20 cellular contexts compared by ENCODE assay signal in the genomic region with DNA sequence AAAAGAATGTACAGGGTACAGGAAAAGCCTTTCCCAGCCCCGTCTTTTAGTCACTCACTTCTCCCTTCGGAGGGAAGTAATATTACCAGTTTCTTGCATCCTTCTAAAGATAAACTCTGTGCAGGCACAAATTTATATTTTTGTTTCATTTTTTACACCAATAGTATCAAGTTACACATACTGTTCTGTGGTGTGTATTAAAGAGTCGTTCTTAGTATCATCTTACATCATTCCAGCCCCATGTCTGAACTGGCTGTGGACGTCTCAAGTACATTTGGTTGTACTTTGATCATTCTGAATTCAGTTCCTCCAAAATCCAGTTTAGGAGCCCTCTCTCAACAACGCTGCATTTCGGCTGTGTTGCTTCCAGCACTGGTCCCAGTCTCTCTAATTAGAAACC.
A peak's percentile ranks its signal among the peaks of the same experiment; 100 is the strongest.
DNase-seq lines count a peak whose midpoint lies in the region; TF ChIP-seq lines count a peak whose summit lies in the region.
"Had no signal": no experiment of that assay in that cellular context is flagged by ENCODE, and none has a peak within 500 bp of the region (broad histone marks: within the 10 kb centered on the region; RNA-seq: fewer than 3 reads in every experiment).

No MANE protein-coding gene starts in this region.

- H3K9ac ChIP-seq in SK-N-MC (ENCODE audit: insufficient read length) = no peak overlapping the region

- H3K27ac ChIP-seq in SK-N-MC (peak overlapping the region; percentile 61), dorsolateral prefrontal cortex (no peak overlapping the region)
- H3K27ac ChIP-seq: 22Rv1, body of pancreas, gastroesophageal sphincter, psoas muscle had no signal

- DNase-seq in NCI-H2107 treated with DMSO at 0.1 percent for 48 hours (lab: John Stamatoyannopoulos, UW; ENCODE audit: unreplicated experiment) (peak; percentile 53), NCI-H2107 (lab: John Stamatoyannopoulos, UW) (no peak), SK-N-MC (ENCODE audit: low read depth, low spot score) (no peak), fibroblast of gingiva (ENCODE audit: low read depth) (peak; percentile 56), skeletal muscle cell (ENCODE audit: low read depth) (peak; percentile 42), UCSD-AML1 (lab: John Stamatoyannopoulos, UW; ENCODE audit: unreplicated experiment) (no peak), NCI-H1436 (lab: John Stamatoyannopoulos, UW) (no peak), dorsolateral prefrontal cortex (no peak)
- DNase-seq: activated CD4-positive, CD25-positive, alpha-beta regulatory T cell treated with anti-CD3 and anti-CD28 coated beads, Interleukin-2, amount 50 U/mL, for 72 hours; activated CD8-positive, alpha-beta memory T cell treated with anti-CD3 and anti-CD28 coated beads, Interleukin-2, amount 50 U/mL, for 4 hours; activated gamma-delta T cell treated with Interleukin-2 at 50 U/mL for 16 hours; body of pancreas; CD4-positive, alpha-beta T cell; naive thymus-derived CD8-positive, alpha-beta T cell; NCI-H226; psoas muscle; SIG-M5; stimulated activated naive CD8-positive, alpha-beta T cell treated with anti-CD3 and anti-CD28 coated beads, Interleukin-15, Interleukin-2, amounts not matched to agents 100 U/mL and 50 U/mL, for 24 hours had no signal

- no peak for TF ChIP-seq CTCF in dorsolateral prefrontal cortex (IDR thresholded peaks at IDR 0.05 in 54 of 56, conservative IDR thresholded peaks at IDR 0.05 in 2 of 56; ENCODE audit: low read depth in 1 of 56, partially characterized antibody in 56 of 56)

- H3K27me3 ChIP-seq in dorsolateral prefrontal cortex = no peaks in the 10 kb centered on the region
- H3K27me3 ChIP-seq: body of pancreas, gastroesophageal sphincter had no signal

- peaks cover 18% of the 10 kb centered on the region for H3K36me3 ChIP-seq in SK-N-MC (ENCODE audit: insufficient read depth, low read length)

- H3K4me3 ChIP-seq in SK-N-MC (no peak overlapping the region), skeletal muscle cell (ENCODE audit: low read depth, low read length) (no peak overlapping the region), dorsolateral prefrontal cortex (no peak overlapping the region)
- H3K4me3 ChIP-seq: body of pancreas, gastroesophageal sphincter, psoas muscle had no signal

- intact Hi-C loops in dorsolateral prefrontal cortex (cut with DNase I) = no loop called here

- no peaks in the 10 kb centered on the region for H3K9me3 ChIP-seq in SK-N-MC (ENCODE audit: low read depth, low read length)
- H3K9me3 ChIP-seq: body of pancreas, gastroesophageal sphincter, psoas muscle had no signal

Comparison
In these comparisons a context has a peak if more than half of its experiments do, and no peak if none do; other contexts are left out.
1. DNase-seq: peak in NCI-H2107 treated with DMSO at 0.1 percent for 48 hours (single experiment), fibroblast of gingiva (single experiment) and skeletal muscle cell (single experiment); none in NCI-H2107 (single experiment), SK-N-MC (single experiment), UCSD-AML1 (single experiment), NCI-H1436 (single experiment) and dorsolateral prefrontal cortex (0 of 10).